26 cellular contexts compared by ENCODE assay signal in the genomic region with DNA sequence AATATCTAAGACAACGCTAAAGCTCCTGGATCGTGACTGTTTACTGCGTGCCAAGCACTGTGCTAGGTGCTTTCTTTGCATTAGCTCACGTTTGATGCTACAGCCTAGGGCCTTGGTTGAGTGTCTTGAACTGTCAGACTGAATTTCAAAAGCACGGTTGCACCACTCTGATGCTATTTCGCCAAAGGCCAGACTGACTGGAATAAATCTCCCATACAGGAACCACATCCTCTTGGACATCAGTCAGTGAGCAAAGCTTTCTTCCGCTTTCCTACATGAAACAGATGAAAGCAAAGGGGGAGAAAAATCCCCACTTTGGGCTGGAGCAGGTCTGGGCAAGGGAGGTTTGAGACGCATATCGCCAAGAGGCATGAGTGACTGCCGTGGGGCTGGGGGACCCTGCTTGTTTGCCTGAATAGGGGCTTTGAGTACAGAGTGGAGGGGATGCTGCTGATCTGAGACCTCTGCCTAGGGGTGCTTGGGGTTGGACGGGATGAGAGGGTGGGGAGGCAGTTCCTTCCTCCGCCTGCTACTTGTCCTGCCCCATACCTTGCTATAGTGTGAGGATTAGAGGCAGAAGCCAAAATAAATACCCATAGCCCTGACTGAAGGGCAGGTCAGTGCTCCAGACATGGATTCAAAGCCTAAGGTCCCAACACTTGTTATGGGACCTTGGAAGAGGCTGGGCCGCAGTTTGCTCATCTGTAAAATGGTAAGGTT. TPM values are rescaled to one million over a fixed set of nuclear protein-coding genes. Genes with fewer than 3 reads are reported as not detected.
A peak's percentile ranks its signal among the peaks of the same experiment; 100 is the strongest.
DNase-seq lines count a peak whose midpoint lies in the region; ATAC-seq, FAIRE-seq and TF ChIP-seq lines count a peak whose summit lies in the region.
"Had no signal": no experiment of that assay in that cellular context is flagged by ENCODE, and none has a peak within 500 bp of the region (broad histone marks: within the 10 kb centered on the region; RNA-seq: fewer than 3 reads in every experiment).

No MANE protein-coding gene starts in this region.

- TF ChIP-seq POLR2A in endothelial cell of umbilical vein (IDR thresholded peaks at IDR 0.05; ENCODE audit: low read depth, low read length) = no peak

- H2AFZ ChIP-seq in endothelial cell of umbilical vein (ENCODE audit: low read depth, low read length) = no peak overlapping the region

- H4K20me1 ChIP-seq in endothelial cell of umbilical vein (replicated peaks; ENCODE audit: control insufficient read depth, extremely low read depth, insufficient read depth, low read length) = peaks cover 5% of the 10 kb centered on the region

- CTCF ChIA-PET in endothelial cell of umbilical vein (lab: Charles Lee) = interaction anchor here (0.8 to 3.4 kb wide), 10 partner anchors 10 to 97 kb away, joined by 3 to 11 read pairs (median 5); no protein-coding TSS in a partner anchor

- H3K79me2 ChIP-seq in endothelial cell of umbilical vein (ENCODE audit: control insufficient read depth, insufficient read depth, low read length) = peaks cover 79% of the 10 kb centered on the region

- H3K27me3 ChIP-seq in left ventricle myocardium inferior (ENCODE audit: low read depth) (peaks cover 82% of the 10 kb centered on the region), endothelial cell of umbilical vein (ENCODE audit: control insufficient read depth in 2 of 2, insufficient read depth in 2 of 2, low read length in 2 of 2) (no peaks in the 10 kb centered on the region), neutrophil (peaks cover 81% of the 10 kb centered on the region)
- H3K27me3 ChIP-seq: breast epithelium, MG63, vagina had no signal

- TF ChIP-seq CTCF in left ventricle myocardium inferior (IDR thresholded peaks at IDR 0.05; ENCODE audit: borderline replicate concordance) = no peak
- no peak for TF ChIP-seq CTCF in endothelial cell of umbilical vein (IDR thresholded peaks at IDR 0.05; ENCODE audit: extremely low read depth in 1 of 2, insufficient read depth in 1 of 2, low read depth in 1 of 2, low read length in 2 of 2)
- no peak for TF ChIP-seq CTCF in neutrophil (IDR thresholded peaks at IDR 0.05)

- H3K4me3 ChIP-seq in left ventricle myocardium inferior = no peak overlapping the region
- H3K4me3 ChIP-seq in endothelial cell of umbilical vein (replicated peaks in 1 of 3; ENCODE audit: insufficient read depth in 1 of 3, low read depth in 1 of 3, low read length in 3 of 3) = no peak overlapping the region
- H3K4me3 ChIP-seq in neutrophil (ENCODE audit: low read depth in 1 of 2, low read length in 1 of 2) = peak overlapping the region in 1 of 2 experiments; percentile 8
- H3K4me3 ChIP-seq: esophagus squamous epithelium, MG63, vagina had no signal

- POLR2A ChIA-PET in endothelial cell of umbilical vein (lab: Charles Lee) = no interaction called here

- no peak overlapping the region for H3K9ac ChIP-seq in endothelial cell of umbilical vein (replicated peaks; ENCODE audit: extremely low read depth, insufficient read depth, low read length)

- intact Hi-C loops in left ventricle myocardium inferior (cut with micrococcal nuclease) = no loop called here
- intact Hi-C loops in left ventricle myocardium superior (cut with micrococcal nuclease) = no loop called here
- intact Hi-C loops in endothelial cell of umbilical vein (cut with micrococcal nuclease) = loop anchor here (1.0 to 2.0 kb wide), 3 partner anchors 10 to 33 kb away; no protein-coding TSS in a partner anchor

- ATAC-seq in left ventricle myocardium superior = no peak
- ATAC-seq in GM19324 (IDR thresholded peaks at IDR 0.05; ENCODE audit: low FRiP score, unreplicated experiment) = no peak
- ATAC-seq in GM21529 (IDR thresholded peaks at IDR 0.05; ENCODE audit: unreplicated experiment) = no peak
- no peak for ATAC-seq in HG02798 (IDR thresholded peaks at IDR 0.05; ENCODE audit: poor library complexity, unreplicated experiment)
- ATAC-seq: stimulated activated naive CD8-positive, alpha-beta T cell treated with anti-CD3 and anti-CD28 coated beads, Interleukin-15, amount 100 ng/mL, for 72 hours had no signal

- no peak for DNase-seq in left ventricle myocardium inferior
- DNase-seq in left ventricle myocardium superior = no peak
- no peak for DNase-seq in endothelial cell of umbilical vein (ENCODE audit: low read depth, low spot score)
- DNase-seq in COR-L47 (lab: John Stamatoyannopoulos, UW) = no peak
- DNase-seq: activated CD8-positive, alpha-beta memory T cell treated with anti-CD3 and anti-CD28 coated beads, Interleukin-2, amount 50 U/mL, for 48 hours; activated gamma-delta T cell; CD4-positive, alpha-beta T cell; esophagus squamous epithelium; HCEC 1CT; IMR-90; MG63; naive B cell; NCI-H187 treated with DMSO at 0.1 percent for 48 hours; NCI-H446; SHP77; small intestine; stimulated activated CD4-positive, alpha-beta T cell treated with anti-CD3 and anti-CD28 coated beads, Interleukin-4, amount 100 ng/mL, for 1 hour; stimulated activated naive CD8-positive, alpha-beta T cell treated with anti-CD3 and anti-CD28 coated beads, Interleukin-15, amount 100 ng/mL, for 72 hours had no signal

- no TSS peak for BruUV-seq in endothelial cell of umbilical vein (replicated peaks; lab: Mats Ljungman, UMichigan)

- H3K9me1 ChIP-seq in endothelial cell of umbilical vein (replicated peaks; ENCODE audit: control insufficient read depth, extremely low read depth, insufficient read depth, low read length) = no peaks in the 10 kb centered on the region

- H3K4me2 ChIP-seq in endothelial cell of umbilical vein (ENCODE audit: insufficient read depth, low read length) = peak overlapping the region; percentile 29

- H3K27ac ChIP-seq in left ventricle myocardium inferior (replicated peaks) (peak overlapping the region; percentile 71), endothelial cell of umbilical vein (ENCODE audit: insufficient read depth, low read depth, low read length) (peak overlapping the region; percentile 2), neutrophil (peak overlapping the region; percentile 71)
- H3K27ac ChIP-seq: vagina had no signal

- no peak for FAIRE-seq in endothelial cell of umbilical vein (lab: Jason Lieb, UNC)
- FAIRE-seq: GM12891, small intestine had no signal

- H3K4me1 ChIP-seq in left ventricle myocardium inferior = peaks cover 71% of the 10 kb centered on the region
- peaks cover 28% of the 10 kb centered on the region for H3K4me1 ChIP-seq in endothelial cell of umbilical vein (ENCODE audit: control insufficient read depth, extremely low read depth, insufficient read depth, low read length)
- H3K4me1 ChIP-seq in neutrophil (ENCODE audit: control insufficient read depth in 1 of 2, insufficient read depth in 1 of 2, low read depth in 1 of 2, low read length in 1 of 2) = peaks cover 21 to 36% of the 10 kb centered on the region in 2 experiments
- H3K4me1 ChIP-seq: breast epithelium had no signal

- H3K9me3 ChIP-seq in left ventricle myocardium inferior (replicated peaks) (no peaks in the 10 kb centered on the region), endothelial cell of umbilical vein (replicated peaks; ENCODE audit: control insufficient read depth, insufficient read depth, low read length) (no peaks in the 10 kb centered on the region), neutrophil (no peaks in the 10 kb centered on the region)
- H3K9me3 ChIP-seq: breast epithelium, esophagus squamous epithelium, MG63, vagina had no signal

- H3K36me3 ChIP-seq in left ventricle myocardium inferior (peaks cover 21% of the 10 kb centered on the region), endothelial cell of umbilical vein (ENCODE audit: control insufficient read depth in 2 of 2, extremely low read depth in 1 of 2, insufficient read depth in 2 of 2, low read length in 2 of 2) (peaks cover 13 to 50% of the 10 kb centered on the region in 2 experiments), neutrophil (no peaks in the 10 kb centered on the region)
- H3K36me3 ChIP-seq: breast epithelium, MG63 had no signal

- dilution Hi-C loops in endothelial cell of umbilical vein (cut with MboI; ENCODE audit: extremely low pct_ligation_motif_present, low sequenced_read_pairs) = loop anchor here (10.0 kb wide), 1 partner anchor 61 kb away; no protein-coding TSS in a partner anchor

TF ChIP-seq in endothelial cell of umbilical vein, 7 proteins besides CTCF, POLR2A, EP300 and RAD21:
- TF ChIP-seq, protein P1, sequence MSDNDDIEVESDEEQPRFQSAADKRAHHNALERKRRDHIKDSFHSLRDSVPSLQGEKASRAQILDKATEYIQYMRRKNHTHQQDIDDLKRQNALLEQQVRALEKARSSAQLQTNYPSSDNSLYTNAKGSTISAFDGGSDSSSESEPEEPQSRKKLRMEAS (IDR thresholded peaks at IDR 0.05; ENCODE audit: insufficient read depth, insufficient read length) = no peak
- TF ChIP-seq EZH2 (IDR thresholded peaks at IDR 0.05; ENCODE audit: borderline replicate concordance, low read depth, low read length, severe bottlenecking) (no peak), MYC (IDR thresholded peaks at IDR 0.05; ENCODE audit: low read depth, low read length) (no peak), POLR2AphosphoS5 (IDR thresholded peaks at IDR 0.05; ENCODE audit: insufficient read depth, low read depth, low read length) (no peak), GATA2 (IDR thresholded peaks at IDR 0.05; ENCODE audit: insufficient read depth, insufficient read length, low read depth, low read length) (no peak), JUN (IDR thresholded peaks at IDR 0.05; ENCODE audit: borderline replicate concordance, insufficient read depth, insufficient read length, low read depth) (no peak), FOS (IDR thresholded peaks at IDR 0.05; ENCODE audit: borderline replicate concordance, insufficient read depth, low read length) (no peak)

RNA-seq across cellular contexts. Expression of a gene that starts 5.3 kb away (rescaled TPM):
- total RNA-seq in left ventricle myocardium inferior = 13.9 TPM
- total RNA-seq in left ventricle myocardium superior = 16.3 TPM
- 134 and 141 TPM in 2 replicates for total RNA-seq in endothelial cell of umbilical vein
- polyA plus RNA-seq in endothelial cell of umbilical vein = 45.4 and 49.6 TPM in 2 replicates
- polyA plus RNA-seq in endothelial cell of umbilical vein (2011; cell fraction: cytosol; rRNA removed) = 64.1 and 67.3 TPM in 2 replicates
- 75.7 and 82.0 TPM in 2 replicates for polyA plus RNA-seq in endothelial cell of umbilical vein (2011; cell fraction: nucleus; rRNA removed)
- polyA plus RNA-seq in endothelial cell of umbilical vein (2012) = 84.4 and 85.0 TPM in 2 replicates
- 101 and 111 TPM in 2 replicates for polyA minus RNA-seq in endothelial cell of umbilical vein
- polyA minus RNA-seq in endothelial cell of umbilical vein (2011; cell fraction: cytosol; rRNA and poly(A)+ RNA removed) = not detected
- polyA minus RNA-seq in endothelial cell of umbilical vein (2011; cell fraction: nucleus; rRNA and poly(A)+ RNA removed) = 93.1 and 98.3 TPM in 2 replicates
- total RNA-seq: CD4-positive, alpha-beta T cell; IMR-90; T-helper 1 cell treated with Interleukin-12 subunit alpha and Interleukin-12 subunit beta and Interleukin-4 antibody, amounts not matched to agents 30 ng/mL and 1 ng/mL, for 36 hours had no signal
- polyA plus RNA-seq: IMR-90 had no signal

Comparison
In these comparisons a context has a peak if more than half of its experiments do, and no peak if none do; other contexts are left out.
1. H3K27ac ChIP-seq: peak in every context shown above with its lines; median percentile 71 in left ventricle myocardium inferior; 71 in neutrophil; 2 in endothelial cell of umbilical vein.